ENCODE assay signal across 28 cellular contexts in the genomic region with DNA sequence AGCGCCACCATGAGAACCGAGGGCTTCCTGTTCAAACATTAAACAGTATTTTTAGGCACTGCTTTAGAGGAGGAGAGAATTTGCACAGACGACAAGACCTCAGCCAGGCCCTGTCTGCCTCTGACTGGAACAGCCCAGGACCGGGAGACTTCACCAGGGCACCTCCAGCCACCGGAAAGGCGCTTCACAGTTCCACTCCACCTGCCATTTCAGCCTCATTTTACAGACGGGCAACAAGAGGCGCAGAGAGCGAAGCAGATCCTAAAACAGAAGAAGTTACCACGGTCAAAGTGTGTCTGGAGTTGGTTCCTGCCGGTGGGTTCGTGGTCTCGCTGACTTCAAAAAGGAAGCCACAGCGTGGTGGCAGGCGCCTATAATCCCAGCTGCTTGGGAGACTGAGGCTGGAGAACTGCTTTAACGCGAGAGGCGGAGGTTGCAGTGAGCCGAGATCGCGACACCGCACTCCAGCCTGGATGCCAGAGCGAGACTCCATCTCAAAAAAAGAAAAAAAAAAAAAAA. TPM values are rescaled to one million over a fixed set of nuclear protein-coding genes. Genes with fewer than 3 reads are reported as not detected.
A peak's percentile ranks its signal among the peaks of the same experiment; 100 is the strongest.
DNase-seq lines count a peak whose midpoint lies in the region; ATAC-seq and TF ChIP-seq lines count a peak whose summit lies in the region.
"Had no signal": no experiment of that assay in that cellular context is flagged by ENCODE, and none has a peak within 500 bp of the region (broad histone marks: within the 10 kb centered on the region; RNA-seq: fewer than 3 reads in every experiment).

No MANE protein-coding gene starts in this region.

- peak overlapping the region; percentile 42 for H4K8ac ChIP-seq in mesendoderm (ENCODE audit: low read depth, low read length)

- H3K4me3 ChIP-seq in DND-41 (ENCODE audit: low read depth in 1 of 2, low read length in 2 of 2) (no peak overlapping the region), NB4 (ENCODE audit: low read depth, low read length) (peak overlapping the region; percentile 59), mesendoderm (ENCODE audit: low read length) (no peak overlapping the region)
- H3K4me3 ChIP-seq: GM12878, PC-9 had no signal

- H3K4me1 ChIP-seq in DND-41 (ENCODE audit: insufficient read depth, low read length) (peaks cover 16% of the 10 kb centered on the region), mesendoderm (ENCODE audit: control insufficient read depth, low read depth, low read length) (peaks cover 16% of the 10 kb centered on the region)
- H3K4me1 ChIP-seq: Caco-2 had no signal

- H3K9ac ChIP-seq in DND-41 (ENCODE audit: low read depth, low read length) = no peak overlapping the region
- peak overlapping the region; percentile 13 for H3K9ac ChIP-seq in mesendoderm (ENCODE audit: low read length)

- H3K4me2 ChIP-seq in DND-41 (ENCODE audit: insufficient read depth, low read length) = 0 out of 2 replicates have a peak overlapping the region, but pooled peaks have one; percentile 7
- no peak overlapping the region for H3K4me2 ChIP-seq in mesendoderm (ENCODE audit: low read length)
- H3K4me2 ChIP-seq: PC-9 had no signal

- H3K27me3 Mint-ChIP-seq in activated T-cell treated with anti-CD3 and anti-CD28 coated beads, Interleukin-2, amount 50 U/mL, for 24 hours = peaks cover 50% of the 10 kb centered on the region

- no peaks in the 10 kb centered on the region for H3K79me2 ChIP-seq in DND-41 (ENCODE audit: insufficient read depth, low read length)
- H3K79me2 ChIP-seq in mesendoderm (ENCODE audit: control insufficient read depth, insufficient read depth, low read length) = no peaks in the 10 kb centered on the region

- H3K4me1 Mint-ChIP-seq in activated T-cell treated with anti-CD3 and anti-CD28 coated beads, Interleukin-2, amount 50 U/mL, for 24 hours (ENCODE audit: low read depth) = peaks cover 2% of the 10 kb centered on the region
- H3K4me1 Mint-ChIP-seq: T-cell had no signal

- H3K23ac ChIP-seq in mesendoderm (ENCODE audit: low read length) = no peak overlapping the region

- no peak for TF ChIP-seq POLR2A in NB4 (IDR thresholded peaks at IDR 0.05; ENCODE audit: extremely low read depth, insufficient read length)

- peak overlapping the region; percentile 85 for H3K18ac ChIP-seq in mesendoderm (ENCODE audit: low read length)

- no peaks in the 10 kb centered on the region for H3K9me3 Mint-ChIP-seq in activated T-cell treated with anti-CD3 and anti-CD28 coated beads, Interleukin-2, amount 50 U/mL, for 24 hours
- H3K9me3 Mint-ChIP-seq: T-cell had no signal

- H3K36me3 Mint-ChIP-seq in activated T-cell treated with anti-CD3 and anti-CD28 coated beads, Interleukin-2, amount 50 U/mL, for 24 hours (ENCODE audit: low read depth) = no peaks in the 10 kb centered on the region
- H3K36me3 Mint-ChIP-seq: CD4-positive, alpha-beta memory T cell; T-cell had no signal

- H3K27ac ChIP-seq in DND-41 (ENCODE audit: low read length) (no peak overlapping the region), mesendoderm (ENCODE audit: low read depth, low read length) (no peak overlapping the region)
- H3K27ac ChIP-seq: PC-9 had no signal

- H2AK5ac ChIP-seq in mesendoderm (ENCODE audit: low read length) = peak overlapping the region; percentile 93

- H3K27me3 ChIP-seq in DND-41 (ENCODE audit: insufficient read depth, low read length, poor library complexity) (no peaks in the 10 kb centered on the region), mesendoderm (ENCODE audit: insufficient read depth, low read length, poor library complexity) (no peaks in the 10 kb centered on the region)

- H3K56ac ChIP-seq in mesendoderm (ENCODE audit: low read length) = peak overlapping the region; percentile 76

- H3K79me1 ChIP-seq in mesendoderm (ENCODE audit: low read length) = no peaks in the 10 kb centered on the region

- H2BK120ac ChIP-seq in mesendoderm (ENCODE audit: low read depth, low read length) = peak overlapping the region; percentile 47

- H2AFZ ChIP-seq in DND-41 (ENCODE audit: low read depth, low read length) = 0 out of 2 replicates have a peak overlapping the region, but pooled peaks have one; percentile 1
- H2AFZ ChIP-seq: PC-9 had no signal

- no CpG with 5 or more reads among the region's 23 CpGs for WGBS in mesendoderm (ENCODE audit: extremely low coverage, insufficient coverage, low lambda C conversion rate)

- no peak overlapping the region for H3K27ac Mint-ChIP-seq in activated T-cell treated with anti-CD3 and anti-CD28 coated beads, Interleukin-2, amount 50 U/mL, for 24 hours
- H3K27ac Mint-ChIP-seq: CD4-positive, alpha-beta memory T cell; T-cell had no signal

- H4K5ac ChIP-seq in mesendoderm (ENCODE audit: low read length) = no peak overlapping the region

- H3K9me3 ChIP-seq in DND-41 (ENCODE audit: insufficient read depth, low read length, severe bottlenecking) = no peaks in the 10 kb centered on the region
- H3K9me3 ChIP-seq: Caco-2 had no signal

- no peak overlapping the region for H3K4ac ChIP-seq in mesendoderm (ENCODE audit: low read depth, low read length)

- TF ChIP-seq CTCF in DND-41 (IDR thresholded peaks at IDR 0.05; ENCODE audit: borderline replicate concordance, extremely low read depth, low read length, poor library complexity, severe bottlenecking) = no peak
- no peak for TF ChIP-seq CTCF in NB4 (IDR thresholded peaks at IDR 0.05; ENCODE audit: low read depth, low read length)

- H3K36me3 ChIP-seq in DND-41 (ENCODE audit: insufficient read depth, low read length) (no peaks in the 10 kb centered on the region), mesendoderm (ENCODE audit: control insufficient read depth, insufficient read depth, low read length) (no peaks in the 10 kb centered on the region)

- no peak overlapping the region for H3K4me3 Mint-ChIP-seq in activated T-cell treated with anti-CD3 and anti-CD28 coated beads, Interleukin-2, amount 50 U/mL, for 24 hours
- H3K4me3 Mint-ChIP-seq: CD4-positive, alpha-beta memory T cell; T-cell had no signal

- ATAC-seq in DND-41 (ENCODE audit: insufficient read depth, low read depth) (peak; percentile 82), sciatic nerve (no peak), HG02852 (IDR thresholded peaks at IDR 0.05; ENCODE audit: unreplicated experiment) (no peak), HG03469 (IDR thresholded peaks at IDR 0.05; ENCODE audit: unreplicated experiment) (no peak)
- ATAC-seq: GM12878, HCT116, T-cell had no signal

- H2BK5ac ChIP-seq in mesendoderm (ENCODE audit: low read length) = no peak overlapping the region

- DNase-seq in DND-41 (peak; percentile 57), NB4 (ENCODE audit: low read depth) (peak; percentile 64), mesendoderm (no peak), sciatic nerve (ENCODE audit: low spot score) (peak; percentile 34)
- DNase-seq in activated T-cell treated with anti-CD3 and anti-CD28 coated beads, Interleukin-2, amount 50 U/mL, for 24 hours = no peak
- DNase-seq: C1 segment of cervical spinal cord; Caco-2; CD4-positive, alpha-beta memory T cell; EL; GDM1; GOT3; IMR-90; KG1; NCI-H2029; NCI-H446; NCI-H524 treated with DMSO at 0.1 percent for 48 hours; NCI-H82; NK-92 treated with Interleukin-12 subunit alpha and Interleukin-12 subunit beta, amount 100 ng/mL, for 24 hours; PC-9; Right ventricle myocardium superior; RPMI8226; T-cell had no signal

- intact Hi-C loops in sciatic nerve (cut with DNase I) = no loop called here

- no peaks in the 10 kb centered on the region for H4K20me1 ChIP-seq in DND-41 (ENCODE audit: insufficient read depth, low read length)

- H2BK15ac ChIP-seq in mesendoderm (replicated peaks; ENCODE audit: low read depth) = no peak overlapping the region

RNA-seq across cellular contexts. Expression of a gene that starts 28.4 kb away (rescaled TPM):
- 0.49 TPM for polyA plus RNA-seq in mesendoderm (2013, experiment 1 of 2)
- polyA plus RNA-seq in mesendoderm (2013, experiment 2 of 2) = 0.45 TPM
- 10.7 TPM for total RNA-seq in sciatic nerve
- total RNA-seq: IMR-90, PC-9, SK-MEL-5 had no signal
- polyA plus RNA-seq: AG04450; CD4-positive, alpha-beta memory T cell; IMR-90 had no signal

Comparison
In these comparisons a context has a peak if more than half of its experiments do, and no peak if none do; other contexts are left out.
1. DNase-seq: peak in DND-41 (single experiment), NB4 (single experiment) and sciatic nerve (single experiment); none in mesendoderm (single experiment) and activated T-cell treated with anti-CD3 and anti-CD28 coated beads, Interleukin-2, amount 50 U/mL, for 24 hours (single experiment).